ENCODE assay signal across 11 cellular contexts in the genomic region with DNA sequence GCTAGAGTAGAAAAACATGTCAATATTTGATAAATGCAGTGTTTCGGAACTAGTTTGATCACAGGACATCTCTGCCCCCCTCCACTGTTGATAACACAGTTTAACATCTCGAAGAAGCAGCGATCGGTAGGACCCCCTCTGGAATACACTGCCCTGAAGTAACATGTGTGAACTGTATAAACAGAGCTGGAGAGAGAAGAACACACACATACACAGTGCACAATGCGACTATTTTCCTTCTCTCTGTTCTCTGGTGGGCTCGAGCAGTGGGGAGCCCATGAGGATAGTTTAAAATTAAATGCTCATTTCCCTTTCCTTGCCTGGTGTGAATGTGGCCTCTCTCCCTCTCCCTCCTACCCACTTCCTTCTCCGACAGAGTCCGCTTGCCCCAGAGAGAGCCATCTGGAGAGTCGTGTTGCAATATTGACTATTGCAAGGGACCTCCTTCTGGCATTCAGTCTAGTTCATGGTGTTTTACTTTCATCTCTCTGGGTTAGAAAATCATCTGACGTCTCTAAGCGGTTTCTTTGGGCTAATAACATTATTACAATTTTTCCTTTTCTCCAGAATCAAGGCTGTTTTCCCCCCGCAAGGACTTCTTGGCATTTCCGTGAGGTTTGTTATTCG. TPM values are rescaled to one million over a fixed set of nuclear protein-coding genes. Genes with fewer than 3 reads are reported as not detected.
DNase-seq lines count a peak whose midpoint lies in the region; ATAC-seq and TF ChIP-seq lines count a peak whose summit lies in the region.
"Had no signal": no experiment of that assay in that cellular context is flagged by ENCODE, and none has a peak within 500 bp of the region (broad histone marks: within the 10 kb centered on the region; RNA-seq: fewer than 3 reads in every experiment).

No MANE protein-coding gene starts in this region.

- no peak for ATAC-seq in HG03196 (IDR thresholded peaks at IDR 0.05; ENCODE audit: unreplicated experiment)
- ATAC-seq in activated naive CD8-positive, alpha-beta T cell treated with anti-CD3 and anti-CD28 coated beads, Interleukin-2, amount 50 U/mL, for 24 hours, result no peak

- H3K9me3 Mint-ChIP-seq in CD14-positive monocyte, result peaks cover 2 to 6% (median 4%) of the 10 kb centered on the region in 7 donors
- no peaks in the 10 kb centered on the region for H3K9me3 Mint-ChIP-seq in activated naive CD8-positive, alpha-beta T cell treated with anti-CD3 and anti-CD28 coated beads, Interleukin-2, amount 50 U/mL, for 24 hours
- no peaks in the 10 kb centered on the region for H3K9me3 Mint-ChIP-seq in activated T-helper 2 cell treated with anti-CD3 and anti-CD28 coated beads, Interferon-gamma antibody, Interleukin-2, Interleukin-4, amounts not matched to agents 10 μg/mL and 5 μg/mL and 100 μg/mL, durations not matched to agents 14 hours and 24 hours and 36 hours

- H3K4me1 Mint-ChIP-seq in CD14-positive monocyte, result peaks cover 63% of the 10 kb centered on the region
- H3K4me1 Mint-ChIP-seq in activated naive CD8-positive, alpha-beta T cell treated with anti-CD3 and anti-CD28 coated beads, Interleukin-2, amount 50 U/mL, for 24 hours, result no peaks in the 10 kb centered on the region
- H3K4me1 Mint-ChIP-seq in activated T-helper 2 cell treated with anti-CD3 and anti-CD28 coated beads, Interferon-gamma antibody, Interleukin-2, Interleukin-4, amounts not matched to agents 10 μg/mL and 5 μg/mL and 100 μg/mL, durations not matched to agents 14 hours and 24 hours and 36 hours (ENCODE audit: low read depth), result no peaks in the 10 kb centered on the region

- H3K36me3 Mint-ChIP-seq in CD14-positive monocyte, result no peaks in the 10 kb centered on the region
- H3K36me3 Mint-ChIP-seq in activated naive CD8-positive, alpha-beta T cell treated with anti-CD3 and anti-CD28 coated beads, Interleukin-2, amount 50 U/mL, for 24 hours (ENCODE audit: low read depth), result no peaks in the 10 kb centered on the region
- H3K36me3 Mint-ChIP-seq in activated T-helper 2 cell treated with anti-CD3 and anti-CD28 coated beads, Interferon-gamma antibody, Interleukin-2, Interleukin-4, amounts not matched to agents 10 μg/mL and 5 μg/mL and 100 μg/mL, durations not matched to agents 14 hours and 24 hours and 36 hours (ENCODE audit: low read depth), result no peaks in the 10 kb centered on the region

- TF ChIP-seq CTCF in CD14-positive monocyte (IDR thresholded peaks at IDR 0.05) (no peak), fibroblast of mammary gland (conservative IDR thresholded peaks at IDR 0.05; ENCODE audit: control insufficient read depth, insufficient read depth, low read depth, low read length) (no peak)

- peaks cover 0 to 7% (median 0%) of the 10 kb centered on the region in 3 donors for H3K27me3 Mint-ChIP-seq in CD14-positive monocyte (ENCODE audit: low read depth in 3 of 3)
- H3K27me3 Mint-ChIP-seq in activated naive CD8-positive, alpha-beta T cell treated with anti-CD3 and anti-CD28 coated beads, Interleukin-2, amount 50 U/mL, for 24 hours, result no peaks in the 10 kb centered on the region
- H3K27me3 Mint-ChIP-seq in activated T-helper 2 cell treated with anti-CD3 and anti-CD28 coated beads, Interferon-gamma antibody, Interleukin-2, Interleukin-4, amounts not matched to agents 10 μg/mL and 5 μg/mL and 100 μg/mL, durations not matched to agents 14 hours and 24 hours and 36 hours (ENCODE audit: low read depth), result peaks cover 24% of the 10 kb centered on the region

- peak overlapping the region; percentile 39 to 75 for H3K4me3 Mint-ChIP-seq in CD14-positive monocyte
- no peak overlapping the region for H3K4me3 Mint-ChIP-seq in activated naive CD8-positive, alpha-beta T cell treated with anti-CD3 and anti-CD28 coated beads, Interleukin-2, amount 50 U/mL, for 24 hours
- no peak overlapping the region for H3K4me3 Mint-ChIP-seq in activated T-helper 2 cell treated with anti-CD3 and anti-CD28 coated beads, Interferon-gamma antibody, Interleukin-2, Interleukin-4, amounts not matched to agents 10 μg/mL and 5 μg/mL and 100 μg/mL, durations not matched to agents 14 hours and 24 hours and 36 hours (ENCODE audit: low read depth)

- intact Hi-C loops in CD14-positive monocyte (cut with micrococcal nuclease), result loop anchor here in 1 of 2 donors (5.0 kb wide), 1 partner anchor 47 kb away; no protein-coding TSS in a partner anchor
- intact Hi-C loops in activated T-helper 2 cell treated with anti-CD3 and anti-CD28 coated beads, Interferon-gamma antibody, Interleukin-2, Interleukin-4, amounts not matched to agents 10 μg/mL and 5 μg/mL and 100 μg/mL, durations not matched to agents 14 hours and 24 hours and 36 hours (cut with micrococcal nuclease), result no loop called here

- H3K4me3 ChIP-seq in fibroblast of mammary gland (ENCODE audit: control insufficient read depth, low read depth, low read length), result no peak overlapping the region

- peak overlapping the region; percentile 53 to 89 (median 81) for H3K27ac Mint-ChIP-seq in CD14-positive monocyte
- no peak overlapping the region for H3K27ac Mint-ChIP-seq in activated naive CD8-positive, alpha-beta T cell treated with anti-CD3 and anti-CD28 coated beads, Interleukin-2, amount 50 U/mL, for 24 hours
- H3K27ac Mint-ChIP-seq in activated T-helper 2 cell treated with anti-CD3 and anti-CD28 coated beads, Interferon-gamma antibody, Interleukin-2, Interleukin-4, amounts not matched to agents 10 μg/mL and 5 μg/mL and 100 μg/mL, durations not matched to agents 14 hours and 24 hours and 36 hours, result no peak overlapping the region

- peak; percentile 70 for DNase-seq in CD14-positive monocyte (ENCODE audit: low spot score)
- DNase-seq in NCI-H446 treated with DMSO at 0.1 percent for 48 hours (lab: John Stamatoyannopoulos, UW), result peak; percentile 12
- DNase-seq in fibroblast of mammary gland (ENCODE audit: low read depth), result peak; percentile 58
- peak; percentile 59 for DNase-seq in pons (ENCODE audit: low spot score)
- DNase-seq in activated naive CD8-positive, alpha-beta T cell treated with anti-CD3 and anti-CD28 coated beads, Interleukin-2, amount 50 U/mL, for 24 hours, result no peak
- no peak for DNase-seq in activated CD8-positive, alpha-beta memory T cell treated with anti-CD3 and anti-CD28 coated beads for 24 hours
- no peak for DNase-seq in activated T-helper 2 cell treated with anti-CD3 and anti-CD28 coated beads, Interferon-gamma antibody, Interleukin-2, Interleukin-4, amounts not matched to agents 10 μg/mL and 5 μg/mL and 100 μg/mL, durations not matched to agents 14 hours and 24 hours and 36 hours (ENCODE audit: low spot score)
- DNase-seq: activated gamma-delta T cell had no signal

RNA-seq across cellular contexts. Expression of gene BARX2, which starts 51.6 kb away (rescaled TPM):
- not detected for polyA plus RNA-seq in CD14-positive monocyte
- 4.7 and 4.9 TPM in 2 replicates for total RNA-seq in activated T-helper 2 cell treated with anti-CD3 and anti-CD28 coated beads, Interferon-gamma antibody, Interleukin-2, Interleukin-4, amounts not matched to agents 10 μg/mL and 5 μg/mL and 100 μg/mL, durations not matched to agents 14 hours and 24 hours and 36 hours
- total RNA-seq: HT1080, SK-MEL-5 had no signal

Comparison
In these comparisons a context has a peak if more than half of its experiments do, and no peak if none do; other contexts are left out.
1. DNase-seq: peak in CD14-positive monocyte (single experiment), NCI-H446 treated with DMSO at 0.1 percent for 48 hours (single experiment), fibroblast of mammary gland (single experiment) and pons (single experiment); none in activated naive CD8-positive, alpha-beta T cell treated with anti-CD3 and anti-CD28 coated beads, Interleukin-2, amount 50 U/mL, for 24 hours (single experiment), activated CD8-positive, alpha-beta memory T cell treated with anti-CD3 and anti-CD28 coated beads for 24 hours (single experiment) and activated T-helper 2 cell treated with anti-CD3 and anti-CD28 coated beads, Interferon-gamma antibody, Interleukin-2, Interleukin-4, amounts not matched to agents 10 μg/mL and 5 μg/mL and 100 μg/mL, durations not matched to agents 14 hours and 24 hours and 36 hours (single experiment).
2. H3K27ac Mint-ChIP-seq: peak in CD14-positive monocyte (7 of 7); none in activated naive CD8-positive, alpha-beta T cell treated with anti-CD3 and anti-CD28 coated beads, Interleukin-2, amount 50 U/mL, for 24 hours (single experiment) and activated T-helper 2 cell treated with anti-CD3 and anti-CD28 coated beads, Interferon-gamma antibody, Interleukin-2, Interleukin-4, amounts not matched to agents 10 μg/mL and 5 μg/mL and 100 μg/mL, durations not matched to agents 14 hours and 24 hours and 36 hours (single experiment).
3. H3K4me3 Mint-ChIP-seq: peak in CD14-positive monocyte (2 of 2); none in activated naive CD8-positive, alpha-beta T cell treated with anti-CD3 and anti-CD28 coated beads, Interleukin-2, amount 50 U/mL, for 24 hours (single experiment) and activated T-helper 2 cell treated with anti-CD3 and anti-CD28 coated beads, Interferon-gamma antibody, Interleukin-2, Interleukin-4, amounts not matched to agents 10 μg/mL and 5 μg/mL and 100 μg/mL, durations not matched to agents 14 hours and 24 hours and 36 hours (single experiment).